ENCODE assay signal across 1 cellular context in genomic region chr4:40055873-40056721, GRCh38.
TF ChIP-seq lines count a peak whose summit lies in the region.

No MANE protein-coding gene starts in this region.

TF ChIP-seq in HepG2, 621 proteins besides CTCF, POLR2A, EP300 and RAD21 (continued from another document and continues in another):
- TF ChIP-seq HBP1 (CRISPR knock-in tag; IDR thresholded peaks at IDR 0.05; ENCODE audit: low read depth) (peak; percentile 20; the same call in 1 of the 2 replicates), ZBTB20 (CRISPR knock-in tag; IDR thresholded peaks at IDR 0.05; ENCODE audit: borderline replicate concordance, low read depth) (no peak), TSC22D2 (CRISPR knock-in tag; IDR thresholded peaks at IDR 0.05; ENCODE audit: borderline replicate concordance) (peak; percentile 18; the same call in 1 of the 2 replicates), ZFP36L2 (CRISPR knock-in tag; IDR thresholded peaks at IDR 0.05) (no peak), ZNF746 (CRISPR knock-in tag; IDR thresholded peaks at IDR 0.05) (peak; percentile 44; the same call in 1 of the 2 replicates), ADNP (CRISPR knock-in tag; IDR thresholded peaks at IDR 0.05) (no peak), ZNF317 (CRISPR knock-in tag; IDR thresholded peaks at IDR 0.05) (no peak), SSRP1 (CRISPR knock-in tag; IDR thresholded peaks at IDR 0.05) (no peak), THRA (CRISPR knock-in tag; IDR thresholded peaks at IDR 0.05; ENCODE audit: borderline replicate concordance) (no peak), ARNT (IDR thresholded peaks at IDR 0.05) (no peak), HOMEZ (CRISPR knock-in tag; IDR thresholded peaks at IDR 0.05; ENCODE audit: low read depth) (no peak), MIER2 (CRISPR knock-in tag; IDR thresholded peaks at IDR 0.05) (no peak), MAFG (CRISPR knock-in tag; IDR thresholded peaks at IDR 0.05) (no peak), KLF11 (CRISPR knock-in tag; IDR thresholded peaks at IDR 0.05) (no peak), MEIS2 (CRISPR knock-in tag; IDR thresholded peaks at IDR 0.05) (no peak), REPIN1 (CRISPR knock-in tag; IDR thresholded peaks at IDR 0.05; ENCODE audit: borderline replicate concordance, low read depth) (peak; percentile 55; the same call in 1 of the 2 replicates), SUZ12 (IDR thresholded peaks at IDR 0.05; ENCODE audit: low read depth, low read length) (no peak), ZBTB4 (CRISPR knock-in tag; IDR thresholded peaks at IDR 0.05; ENCODE audit: borderline replicate concordance) (0 out of 2 replicates have a peak, but pooled peaks have one; percentile 19), NCOA5 (CRISPR knock-in tag; IDR thresholded peaks at IDR 0.05) (no peak), ZBTB49 (CRISPR knock-in tag; IDR thresholded peaks at IDR 0.05; ENCODE audit: borderline replicate concordance) (no peak), ZMAT3 (CRISPR knock-in tag; conservative IDR thresholded peaks at IDR 0.05) (0 out of 2 replicates have a peak, but pooled peaks have one; percentile 4), FOXM1 (CRISPR knock-in tag; IDR thresholded peaks at IDR 0.05) (no peak), DNMT1 (CRISPR knock-in tag; IDR thresholded peaks at IDR 0.05) (peak; percentile 80; the same call in 1 of the 2 replicates), CBFB (CRISPR knock-in tag; IDR thresholded peaks at IDR 0.05) (0 out of 2 replicates have a peak, but pooled peaks have one; percentile 23), E2F1 (CRISPR knock-in tag; IDR thresholded peaks at IDR 0.05) (no peak), ZSCAN30 (CRISPR knock-in tag; IDR thresholded peaks at IDR 0.05) (no peak), STAG1 (CRISPR knock-in tag; IDR thresholded peaks at IDR 0.05) (no peak; the same call in 1 of the 2 replicates), NFIC (IDR thresholded peaks at IDR 0.05; ENCODE audit: low read length) (no peak), ZNF296 (CRISPR knock-in tag; conservative IDR thresholded peaks at IDR 0.05) (no peak; the same call in 1 of the 2 replicates), ZFY (CRISPR knock-in tag; IDR thresholded peaks at IDR 0.05) (peak; percentile 81), AHR (CRISPR knock-in tag; IDR thresholded peaks at IDR 0.05) (peak; percentile 60), ARNT2 (CRISPR knock-in tag; IDR thresholded peaks at IDR 0.05; ENCODE audit: low read depth) (no peak), ZNF382 (CRISPR knock-in tag; IDR thresholded peaks at IDR 0.05; ENCODE audit: borderline replicate concordance) (no peak), RAD51 (IDR thresholded peaks at IDR 0.05; ENCODE audit: borderline replicate concordance) (no peak), TCF12 (IDR thresholded peaks at IDR 0.05) (no peak), TCF12 (CRISPR knock-in tag; IDR thresholded peaks at IDR 0.05) (0 out of 2 replicates have a peak, but pooled peaks have one; percentile 59), PRMT3 (CRISPR knock-in tag; IDR thresholded peaks at IDR 0.05; ENCODE audit: borderline replicate concordance, low read depth) (no peak), ZNF30 (CRISPR knock-in tag; IDR thresholded peaks at IDR 0.05) (no peak), HOXA7 (CRISPR knock-in tag; IDR thresholded peaks at IDR 0.05) (no peak), PAF1 (CRISPR knock-in tag; IDR thresholded peaks at IDR 0.05) (no peak), ZBTB1 (CRISPR knock-in tag; IDR thresholded peaks at IDR 0.05; ENCODE audit: borderline replicate concordance) (no peak), SPEN (CRISPR knock-in tag; IDR thresholded peaks at IDR 0.05; ENCODE audit: low read depth) (peak; percentile 50; the same call in 1 of the 2 replicates), HNF1B (CRISPR knock-in tag; IDR thresholded peaks at IDR 0.05) (no peak; the same call in 1 of the 2 replicates), GATAD2A (CRISPR knock-in tag; IDR thresholded peaks at IDR 0.05) (peak; percentile 42; the same call in 1 of the 2 replicates), SRF (IDR thresholded peaks at IDR 0.05; ENCODE audit: low read depth, low read length) (no peak), KAT2B (IDR thresholded peaks at IDR 0.05; ENCODE audit: borderline replicate concordance, low read depth, low read length) (no peak), ZGPAT (CRISPR knock-in tag; IDR thresholded peaks at IDR 0.05) (peak; percentile 35; the same call in 1 of the 2 replicates), ZNF703 (CRISPR knock-in tag; IDR thresholded peaks at IDR 0.05; ENCODE audit: borderline replicate concordance) (peak; percentile 27; the same call in 1 of the 2 replicates), E2F5 (CRISPR knock-in tag; conservative IDR thresholded peaks at IDR 0.05) (peak; percentile 45; the same call in 1 of the 2 replicates), ZNF12 (CRISPR knock-in tag; IDR thresholded peaks at IDR 0.05) (no peak), ZNF232 (CRISPR knock-in tag; IDR thresholded peaks at IDR 0.05; ENCODE audit: borderline replicate concordance) (no peak; the same call in 1 of the 2 replicates), ZNF850 (CRISPR knock-in tag; conservative IDR thresholded peaks at IDR 0.05) (no peak), FOXA1 (IDR thresholded peaks at IDR 0.05) (no peak), FOXA1 (CRISPR knock-in tag; IDR thresholded peaks at IDR 0.05) (no peak), ZNF530 (CRISPR knock-in tag; IDR thresholded peaks at IDR 0.05; ENCODE audit: low read depth) (no peak), EHMT2 (IDR thresholded peaks at IDR 0.05; ENCODE audit: borderline replicate concordance, low read depth, low read length) (no peak), RFX5 (IDR thresholded peaks at IDR 0.05; ENCODE audit: low read depth, low read length) (no peak), CREB3 (CRISPR knock-in tag; IDR thresholded peaks at IDR 0.05) (no peak)
